Comparison of ENCODE assay signal across 8 cellular contexts in genomic region chr4:146522098-146522861, GRCh38. TPM values are rescaled to one million over a fixed set of nuclear protein-coding genes. Genes with fewer than 3 reads are reported as not detected.
DNase-seq lines count a peak whose midpoint lies in the region; ATAC-seq and TF ChIP-seq lines count a peak whose summit lies in the region.

No MANE protein-coding gene starts in this region.

- H3K4me3 ChIP-seq in Peyer's patch (peak overlapping the region; percentile 80 to 97 (median 94)), fibroblast of mammary gland (ENCODE audit: control insufficient read depth, low read depth, low read length) (peak overlapping the region; percentile 79)
- H3K4me3 ChIP-seq in naive thymus-derived CD4-positive, alpha-beta T cell (ENCODE audit: low read length), result peak overlapping the region; percentile 95

- POLR2A ChIA-PET in naive thymus-derived CD4-positive, alpha-beta T cell (lab: Charles Lee), result interaction anchor here (0.8 kb wide), 1 partner anchor 558 kb away, joined by 3 read pairs; no protein-coding TSS in a partner anchor

- H3K9me3 Mint-ChIP-seq in naive thymus-derived CD4-positive, alpha-beta T cell, result no peaks in the 10 kb centered on the region
- no peaks in the 10 kb centered on the region for H3K9me3 Mint-ChIP-seq in stimulated activated memory B cell treated with anti-CD40 and anti-IgM and Interleukin-4, amounts not matched to agents 10 μg/mL and 1 μg/mL and 100 μg/mL, for 72 hours

- H3K27me3 Mint-ChIP-seq in naive thymus-derived CD4-positive, alpha-beta T cell, result peaks cover 0 to 7% (median 0%) of the 10 kb centered on the region in 5 donors
- no peaks in the 10 kb centered on the region for H3K27me3 Mint-ChIP-seq in stimulated activated memory B cell treated with anti-CD40 and anti-IgM and Interleukin-4, amounts not matched to agents 10 μg/mL and 1 μg/mL and 100 μg/mL, for 72 hours

- H3K27me3 ChIP-seq in Peyer's patch, result no peaks in the 10 kb centered on the region
- H3K27me3 ChIP-seq in naive thymus-derived CD4-positive, alpha-beta T cell (ENCODE audit: control insufficient read depth in 2 of 2, insufficient read depth in 2 of 2, low read length in 2 of 2), result no peaks in the 10 kb centered on the region

- H3K4me1 ChIP-seq in Peyer's patch, result peaks cover 0 to 14% (median 3%) of the 10 kb centered on the region in 4 donors
- peaks cover 13 to 24% of the 10 kb centered on the region in 2 donors for H3K4me1 ChIP-seq in naive thymus-derived CD4-positive, alpha-beta T cell (ENCODE audit: control insufficient read depth in 2 of 2, insufficient read depth in 2 of 2, low read length in 2 of 2)

- DNase-seq in DMS53 (lab: John Stamatoyannopoulos, UW) (peak; percentile 90), HuH-7 (ENCODE audit: low spot score) (peak; percentile 80), Peyer's patch (peak; percentile 89 to 97 (median 95)), activated T-helper 1 cell treated with Interleukin-2 at 50 U/mL for 16 hours (ENCODE audit: low read depth) (peak; percentile 67), fibroblast of mammary gland (ENCODE audit: low read depth) (peak; percentile 82)
- DNase-seq in naive thymus-derived CD4-positive, alpha-beta T cell, result peak; percentile 63 to 83 (median 76)

- no peaks in the 10 kb centered on the region for H3K36me3 ChIP-seq in Peyer's patch
- peaks cover 0 to 17% (median 0%) of the 10 kb centered on the region in 3 experiments for H3K36me3 ChIP-seq in naive thymus-derived CD4-positive, alpha-beta T cell (ENCODE audit: control insufficient read depth in 2 of 3, insufficient read depth in 3 of 3, low read length in 3 of 3)

- TF ChIP-seq POLR2A in Peyer's patch (IDR thresholded peaks at IDR 0.05), result peak; percentile 52 to 76

- peak overlapping the region in 2 of 9 donors; percentile 58 to 69 for H3K27ac Mint-ChIP-seq in naive thymus-derived CD4-positive, alpha-beta T cell
- no peak overlapping the region for H3K27ac Mint-ChIP-seq in stimulated activated memory B cell treated with anti-CD40 and anti-IgM and Interleukin-4, amounts not matched to agents 10 μg/mL and 1 μg/mL and 100 μg/mL, for 72 hours

- CTCF ChIA-PET in naive thymus-derived CD4-positive, alpha-beta T cell (lab: Charles Lee), result no interaction called here

- peaks cover 17 to 37% (median 31%) of the 10 kb centered on the region in 7 donors for H3K4me1 Mint-ChIP-seq in naive thymus-derived CD4-positive, alpha-beta T cell
- peaks cover 13% of the 10 kb centered on the region for H3K4me1 Mint-ChIP-seq in stimulated activated memory B cell treated with anti-CD40 and anti-IgM and Interleukin-4, amounts not matched to agents 10 μg/mL and 1 μg/mL and 100 μg/mL, for 72 hours

- peak in 1 of 6 experiments; percentile 5 for TF ChIP-seq CTCF in Peyer's patch (IDR thresholded peaks at IDR 0.05)
- no peak for TF ChIP-seq CTCF in fibroblast of mammary gland (conservative IDR thresholded peaks at IDR 0.05; ENCODE audit: control insufficient read depth, insufficient read depth, low read depth, low read length)

- intact Hi-C loops in naive thymus-derived CD4-positive, alpha-beta T cell (cut with micrococcal nuclease), result loop anchor here (1.0 to 10.0 kb wide), 12 partner anchors 347 to 1923 kb away; partner anchors contain the start of genes MMAA (in 2 of the 2), TTC29 (in 2 of the 2), ABCE1 (in 1 of the 2) and ANAPC10 (in 1 of the 2)

- peak overlapping the region; percentile 77 to 87 (median 82) for H3K27ac ChIP-seq in Peyer's patch
- H3K27ac ChIP-seq in naive thymus-derived CD4-positive, alpha-beta T cell (ENCODE audit: low read depth, low read length), result peak overlapping the region; percentile 85

- H3K4me3 Mint-ChIP-seq in naive thymus-derived CD4-positive, alpha-beta T cell, result no peak overlapping the region
- H3K4me3 Mint-ChIP-seq in stimulated activated memory B cell treated with anti-CD40 and anti-IgM and Interleukin-4, amounts not matched to agents 10 μg/mL and 1 μg/mL and 100 μg/mL, for 72 hours, result no peak overlapping the region

- ATAC-seq in GM21529 (IDR thresholded peaks at IDR 0.05; ENCODE audit: unreplicated experiment), result peak; percentile 76
- ATAC-seq in naive thymus-derived CD4-positive, alpha-beta T cell, result peak; percentile 93
- peak; percentile 96 for ATAC-seq in stimulated activated memory B cell treated with anti-CD40 and anti-IgM and Interleukin-4, amounts not matched to agents 10 μg/mL and 1 μg/mL and 100 μg/mL, for 72 hours

- no peaks in the 10 kb centered on the region for H3K9me3 ChIP-seq in Peyer's patch
- no peaks in the 10 kb centered on the region for H3K9me3 ChIP-seq in naive thymus-derived CD4-positive, alpha-beta T cell (ENCODE audit: control insufficient read depth in 2 of 3, low read length in 3 of 3)

- H3K36me3 Mint-ChIP-seq in naive thymus-derived CD4-positive, alpha-beta T cell, result peaks cover 0 to 5% (median 4%) of the 10 kb centered on the region in 5 donors
- peaks cover 5% of the 10 kb centered on the region for H3K36me3 Mint-ChIP-seq in stimulated activated memory B cell treated with anti-CD40 and anti-IgM and Interleukin-4, amounts not matched to agents 10 μg/mL and 1 μg/mL and 100 μg/mL, for 72 hours

RNA-seq across cellular contexts. Expression of gene SLC10A7, which starts 0.5 kb away (rescaled TPM):
- total RNA-seq in Peyer's patch, result 10 to 100 TPM; 12.9 to 28.1 (median 19.5) TPM
- 10 to 100 TPM; 11.6 to 26.8 (median 16.1) TPM for total RNA-seq in naive thymus-derived CD4-positive, alpha-beta T cell
- polyA plus RNA-seq in naive thymus-derived CD4-positive, alpha-beta T cell, result 1 to 10 TPM; 7.9 to 8.6 TPM

Comparison
In these comparisons a context has a peak if more than half of its experiments do, and no peak if none do; other contexts are left out.
1. Peak in every context shown above with its lines: DNase-seq, ATAC-seq, H3K4me3 ChIP-seq and H3K27ac ChIP-seq.